13 cellular contexts compared by ENCODE assay signal in genomic region chr7:57305192-57305748, GRCh38.
DNase-seq lines count a peak whose midpoint lies in the region; ATAC-seq and TF ChIP-seq lines count a peak whose summit lies in the region.
"Had no signal": no experiment of that assay in that cellular context is flagged by ENCODE, and none has a peak within 500 bp of the region (broad histone marks: within the 10 kb centered on the region; RNA-seq: fewer than 3 reads in every experiment).

No MANE protein-coding gene starts in this region.

- H3K4me3 ChIP-seq in A673 (ENCODE audit: low read depth, low read length, poor library complexity, severe bottlenecking) (no peak overlapping the region), Panc1 (ENCODE audit: low read depth in 2 of 2, low read length in 2 of 2) (no peak overlapping the region)
- H3K4me3 ChIP-seq: Peyer's patch had no signal

- TF ChIP-seq CTCF in A673 (conservative IDR thresholded peaks at IDR 0.05; ENCODE audit: low read depth, low read length) = peak; percentile 40
- peak; percentile 16 for TF ChIP-seq CTCF in GM13977 (IDR thresholded peaks at IDR 0.05; ENCODE audit: extremely low read depth, insufficient read depth, missing control alignments)
- TF ChIP-seq CTCF in Panc1 (IDR thresholded peaks at IDR 0.05) = peak; percentile 57; the same call in 1 of the 2 replicates
- no peak for TF ChIP-seq CTCF in osteocyte (IDR thresholded peaks at IDR 0.05)

- in situ Hi-C loops in GM13977 (cut with MboI; ENCODE audit: low pct_unique_long_range_greater_than_20kb, low sequenced_read_pairs, unreplicated experiment) (no loop called here), Panc1 (cut with HindIII; ENCODE audit: low pct_unique_long_range_greater_than_20kb, low sequenced_read_pairs) (no loop called here)

- H3K9me3 Mint-ChIP-seq in immature natural killer cell = peaks cover 29 to 56% (median 44%) of the 10 kb centered on the region in 6 donors
- peaks cover 27% of the 10 kb centered on the region for H3K9me3 Mint-ChIP-seq in osteocyte (ENCODE audit: unreplicated experiment)
- H3K9me3 Mint-ChIP-seq in naive thymus-derived CD8-positive, alpha-beta T cell = peaks cover 0 to 63% (median 23%) of the 10 kb centered on the region in 9 donors

- no TSS peak for BruUV-seq in A673 (replicated peaks; lab: Mats Ljungman, UMichigan)
- BruUV-seq in Panc1 (replicated peaks; lab: Mats Ljungman, UMichigan) = no TSS peak

- H3K27ac Mint-ChIP-seq in immature natural killer cell (no peak overlapping the region), osteocyte (ENCODE audit: unreplicated experiment) (no peak overlapping the region)
- H3K27ac Mint-ChIP-seq in naive thymus-derived CD8-positive, alpha-beta T cell = no peak overlapping the region
- H3K27ac Mint-ChIP-seq: B cell had no signal

- DNase-seq in A673 (ENCODE audit: low spot score) (peak; percentile 4), GM13977 (ENCODE audit: low spot score) (no peak), Panc1 (ENCODE audit: low read depth, low spot score) (no peak), head of caudate nucleus (peak in 26 of 42 donors; percentile 3 to 54 (median 23)), immature natural killer cell (no peak), osteocyte (ENCODE audit: extremely low spot score, unreplicated experiment) (no peak)
- no peak for DNase-seq in activated CD4-positive, CD25-positive, alpha-beta regulatory T cell treated with anti-CD3 and anti-CD28 coated beads, Interleukin-2, amount 50 U/mL, for 72 hours
- DNase-seq in naive thymus-derived CD8-positive, alpha-beta T cell = no peak
- DNase-seq: activated CD4-positive, alpha-beta T cell treated with anti-CD3 and anti-CD28 coated beads for 1 hour; activated gamma-delta T cell; central memory CD4-positive, alpha-beta T cell; Peyer's patch had no signal

- H3K27me3 ChIP-seq in A673 (replicated peaks; ENCODE audit: insufficient read depth, low read depth, low read length, poor library complexity) (no peaks in the 10 kb centered on the region), Panc1 (ENCODE audit: control insufficient read depth, insufficient read depth, low read length) (no peaks in the 10 kb centered on the region)
- H3K27me3 ChIP-seq: Peyer's patch had no signal

- CTCF ChIA-PET in A673 (lab: Charles Lee) (no interaction called here), Panc1 (lab: Charles Lee) (no interaction called here)

- intact Hi-C loops in A673 (cut with micrococcal nuclease; ENCODE audit: unreplicated experiment) = no loop called here
- intact Hi-C loops in Panc1 (cut with micrococcal nuclease; ENCODE audit: unreplicated experiment) = no loop called here
- intact Hi-C loops in head of caudate nucleus (cut with DNase I) = no loop called here

- no peak overlapping the region for H3K27ac ChIP-seq in A673 (ENCODE audit: low read depth, low read length, poor library complexity, severe bottlenecking)
- no peak overlapping the region for H3K27ac ChIP-seq in Panc1 (ENCODE audit: low read length)
- H3K27ac ChIP-seq: Peyer's patch had no signal

- H3K36me3 ChIP-seq in A673 (ENCODE audit: insufficient read depth, low read length, poor library complexity, severe bottlenecking) (no peaks in the 10 kb centered on the region), Panc1 (ENCODE audit: control insufficient read depth, insufficient read depth, low read length) (no peaks in the 10 kb centered on the region)
- H3K36me3 ChIP-seq: Peyer's patch had no signal

- no peaks in the 10 kb centered on the region for H3K4me1 ChIP-seq in A673 (ENCODE audit: insufficient read depth, low read length, poor library complexity, severe bottlenecking)
- H3K4me1 ChIP-seq in Panc1 (ENCODE audit: control insufficient read depth, insufficient read depth, low read length) = no peaks in the 10 kb centered on the region
- H3K4me1 ChIP-seq: Peyer's patch had no signal

- no peaks in the 10 kb centered on the region for H3K4me1 Mint-ChIP-seq in immature natural killer cell
- H3K4me1 Mint-ChIP-seq in osteocyte (ENCODE audit: unreplicated experiment) = no peaks in the 10 kb centered on the region
- H3K4me1 Mint-ChIP-seq in naive thymus-derived CD8-positive, alpha-beta T cell = no peaks in the 10 kb centered on the region
- H3K4me1 Mint-ChIP-seq: B cell had no signal

- H3K9me3 ChIP-seq in A673 (ENCODE audit: low read depth, low read length, poor library complexity, severe bottlenecking) = peaks cover 22% of the 10 kb centered on the region
- no peaks in the 10 kb centered on the region for H3K9me3 ChIP-seq in Panc1 (ENCODE audit: control insufficient read depth, insufficient read depth, low read depth, low read length)
- H3K9me3 ChIP-seq: Peyer's patch had no signal

- no peaks in the 10 kb centered on the region for H3K27me3 Mint-ChIP-seq in immature natural killer cell (ENCODE audit: low read depth in 3 of 3)
- no peaks in the 10 kb centered on the region for H3K27me3 Mint-ChIP-seq in osteocyte (ENCODE audit: unreplicated experiment)
- no peaks in the 10 kb centered on the region for H3K27me3 Mint-ChIP-seq in naive thymus-derived CD8-positive, alpha-beta T cell
- H3K27me3 Mint-ChIP-seq: B cell had no signal

- POLR2A ChIA-PET in A673 (lab: Charles Lee; ENCODE audit: low non-redundant PET) = no interaction called here
- POLR2A ChIA-PET in Panc1 (lab: Charles Lee) = no interaction called here
- POLR2A ChIA-PET in naive thymus-derived CD8-positive, alpha-beta T cell (lab: Charles Lee) = no interaction called here

- no peak overlapping the region for H3K4me3 Mint-ChIP-seq in immature natural killer cell
- no peak overlapping the region for H3K4me3 Mint-ChIP-seq in osteocyte (ENCODE audit: unreplicated experiment)
- H3K4me3 Mint-ChIP-seq in naive thymus-derived CD8-positive, alpha-beta T cell = no peak overlapping the region
- H3K4me3 Mint-ChIP-seq: B cell had no signal

- ATAC-seq in Panc1 = peak; percentile 75; the same call in 1 of the 2 replicates
- ATAC-seq in naive thymus-derived CD8-positive, alpha-beta T cell = no peak

- H3K36me3 Mint-ChIP-seq in immature natural killer cell (peaks cover 0 to 5% (median 0%) of the 10 kb centered on the region in 3 donors), osteocyte (ENCODE audit: unreplicated experiment) (no peaks in the 10 kb centered on the region)
- peaks cover 0 to 24% (median 2%) of the 10 kb centered on the region in 3 donors for H3K36me3 Mint-ChIP-seq in naive thymus-derived CD8-positive, alpha-beta T cell

Comparison
In these comparisons a context has a peak if more than half of its experiments do, and no peak if none do; other contexts are left out.
1. DNase-seq: peak in A673 (single experiment) and head of caudate nucleus (26 of 42); none in GM13977 (single experiment), Panc1 (single experiment), immature natural killer cell (0 of 3), osteocyte (single experiment), activated CD4-positive, CD25-positive, alpha-beta regulatory T cell treated with anti-CD3 and anti-CD28 coated beads, Interleukin-2, amount 50 U/mL, for 72 hours (single experiment) and naive thymus-derived CD8-positive, alpha-beta T cell (0 of 10).